Comparison of ENCODE assay signal across 21 cellular contexts in the genomic region with DNA sequence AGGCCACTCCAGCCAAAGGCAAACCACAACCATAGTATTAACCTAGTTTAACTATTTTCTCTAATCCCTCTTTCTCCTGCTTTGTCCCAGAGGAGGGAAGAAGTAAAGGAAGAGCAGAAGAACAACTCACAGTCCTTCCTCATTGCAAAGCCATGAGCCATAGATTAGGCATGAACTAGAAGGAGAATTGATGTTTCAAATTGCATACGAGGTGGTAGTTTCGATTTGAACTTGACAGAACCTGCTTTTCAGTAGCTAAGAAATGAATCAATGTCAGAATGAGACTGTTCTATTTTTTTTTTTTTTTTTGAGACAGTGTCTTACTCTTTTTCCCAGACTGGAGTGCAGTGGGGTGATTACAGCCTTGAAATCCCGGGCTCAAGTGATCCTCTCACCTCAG. TPM values are rescaled to one million over a fixed set of nuclear protein-coding genes. Genes with fewer than 3 reads are reported as not detected.
"Had no signal": no experiment of that assay in that cellular context is flagged by ENCODE, and none has a peak within 500 bp of the region (broad histone marks: within the 10 kb centered on the region; RNA-seq: fewer than 3 reads in every experiment).

No MANE protein-coding gene starts in this region.

- H3K4me3 ChIP-seq: spleen, stomach, testis, upper lobe of right lung had no signal

- H3K4me3 Mint-ChIP-seq: activated naive CD8-positive, alpha-beta T cell treated with anti-CD3 and anti-CD28 coated beads, Interleukin-2, amount 10 ng/mL, durations not matched to agents 7 days and 5 days; brain; nephron progenitor cell had no signal

- H3K4me1 ChIP-seq: stomach, testis, upper lobe of right lung had no signal

- H3K27ac ChIP-seq: stomach, testis, upper lobe of right lung had no signal

- H3K36me3 Mint-ChIP-seq: activated naive CD8-positive, alpha-beta T cell treated with anti-CD3 and anti-CD28 coated beads, Interleukin-2, amount 10 ng/mL, durations not matched to agents 7 days and 5 days; brain had no signal

- H3K9me3 Mint-ChIP-seq: activated naive CD8-positive, alpha-beta T cell treated with anti-CD3 and anti-CD28 coated beads, Interleukin-2, amount 10 ng/mL, durations not matched to agents 7 days and 5 days; brain; nephron progenitor cell had no signal

- DNase-seq: activated CD4-positive, alpha-beta T cell treated with anti-CD3 and anti-CD28 coated beads, Interleukin-2, amount 50 U/mL, for 1 hour; activated CD8-positive, alpha-beta memory T cell treated with anti-CD3 and anti-CD28 coated beads for 24 hours; activated naive CD8-positive, alpha-beta T cell treated with anti-CD3 and anti-CD28 coated beads, Interleukin-2, amount 10 ng/mL, durations not matched to agents 7 days and 5 days; dermis blood vessel endothelial cell; kidney glomerular epithelial cell; mesendoderm; nephron progenitor cell; occipital lobe; spleen; stimulated activated CD4-positive, alpha-beta T cell treated with anti-CD3 and anti-CD28 coated beads, Interleukin-1b, Interleukin-23, amount 100 ng/mL, for 48 hours; stomach; T-helper 9 cell; testis; upper lobe of right lung had no signal

- H3K27ac Mint-ChIP-seq: activated naive CD8-positive, alpha-beta T cell treated with anti-CD3 and anti-CD28 coated beads, Interleukin-2, amount 10 ng/mL, durations not matched to agents 7 days and 5 days; brain; nephron progenitor cell had no signal

- H3K27me3 ChIP-seq: stomach, testis, upper lobe of right lung had no signal

- H3K4me1 Mint-ChIP-seq: brain had no signal

- ATAC-seq: activated CD4-positive, CD25-positive, alpha-beta regulatory T cell treated with anti-CD3 and anti-CD28 coated beads, Interleukin-2, amount 50 U/mL, for 24 hours; sciatic nerve; upper lobe of right lung had no signal

- H3K36me3 ChIP-seq: spleen, stomach, upper lobe of right lung had no signal

- H3K9me3 ChIP-seq: spleen, stomach, testis, upper lobe of right lung had no signal

RNA-seq across cellular contexts. Expression of a gene that starts 48.3 kb away (rescaled TPM):
- total RNA-seq: activated naive CD8-positive, alpha-beta T cell treated with anti-CD3 and anti-CD28 coated beads, Interleukin-2, amount 10 ng/mL, durations not matched to agents 7 days and 5 days; chondrocyte; dermis blood vessel endothelial cell; liver; pulmonary artery endothelial cell; sciatic nerve; stomach; upper lobe of right lung had no signal
- polyA plus RNA-seq: esophagus, liver, spleen, stomach had no signal
